In genomic region chr2:15388406-15389325, GRCh38 we compare ENCODE assay signal across 22 cellular contexts.
"Had no signal": no experiment of that assay in that cellular context is flagged by ENCODE, and none has a peak within 500 bp of the region (broad histone marks: within the 10 kb centered on the region; RNA-seq: fewer than 3 reads in every experiment).

No MANE protein-coding gene starts in this region.

- H3K4me3 Mint-ChIP-seq: activated CD4-positive, alpha-beta memory T cell treated with anti-CD3 and anti-CD28 coated beads, Interleukin-2, amount 10 ng/mL, durations not matched to agents 7 days and 5 days; activated CD8-positive, alpha-beta memory T cell treated with anti-CD3 and anti-CD28 coated beads, Interleukin-2, amount 10 ng/mL, durations not matched to agents 7 days and 5 days; activated naive CD8-positive, alpha-beta T cell; dendritic cell treated with granulocyte-macrophage colony-stimulating factor and Interleukin-4, amounts not matched to agents 40 ng/mL and 50 ng/mL, for 4 days; stimulated activated naive CD8-positive, alpha-beta T cell treated with anti-CD3 and anti-CD28 coated beads, Interleukin-15, amount 100 ng/mL, for 72 hours had no signal

- H3K27ac Mint-ChIP-seq: activated CD4-positive, alpha-beta memory T cell treated with anti-CD3 and anti-CD28 coated beads, Interleukin-2, amount 10 ng/mL, durations not matched to agents 7 days and 5 days; activated CD8-positive, alpha-beta memory T cell treated with anti-CD3 and anti-CD28 coated beads, Interleukin-2, amount 10 ng/mL, durations not matched to agents 7 days and 5 days; activated naive CD8-positive, alpha-beta T cell; dendritic cell treated with granulocyte-macrophage colony-stimulating factor and Interleukin-4, amounts not matched to agents 40 ng/mL and 50 ng/mL, for 4 days; progenitor cell of endocrine pancreas had no signal

- H3K27me3 Mint-ChIP-seq: activated CD4-positive, alpha-beta memory T cell treated with anti-CD3 and anti-CD28 coated beads, Interleukin-2, amount 10 ng/mL, durations not matched to agents 7 days and 5 days; activated CD8-positive, alpha-beta memory T cell treated with anti-CD3 and anti-CD28 coated beads, Interleukin-2, amount 10 ng/mL, durations not matched to agents 7 days and 5 days; activated naive CD8-positive, alpha-beta T cell; dendritic cell treated with granulocyte-macrophage colony-stimulating factor and Interleukin-4, amounts not matched to agents 40 ng/mL and 50 ng/mL, for 4 days; progenitor cell of endocrine pancreas; stimulated activated naive CD8-positive, alpha-beta T cell treated with anti-CD3 and anti-CD28 coated beads, Interleukin-15, amount 100 ng/mL, for 72 hours had no signal

- H3K4me1 ChIP-seq: esophagus squamous epithelium, right atrium auricular region, suprapubic skin, transverse colon, vagina had no signal

- H3K27me3 ChIP-seq: esophagus squamous epithelium, hepatocyte, right atrium auricular region, suprapubic skin, transverse colon, vagina had no signal

- H2AFZ ChIP-seq: hepatocyte had no signal

- H3K4me1 Mint-ChIP-seq: activated CD4-positive, alpha-beta memory T cell treated with anti-CD3 and anti-CD28 coated beads, Interleukin-2, amount 10 ng/mL, durations not matched to agents 7 days and 5 days; activated CD8-positive, alpha-beta memory T cell treated with anti-CD3 and anti-CD28 coated beads, Interleukin-2, amount 10 ng/mL, durations not matched to agents 7 days and 5 days; stimulated activated naive CD8-positive, alpha-beta T cell treated with anti-CD3 and anti-CD28 coated beads, Interleukin-15, amount 100 ng/mL, for 72 hours had no signal

- H3K4me3 ChIP-seq: esophagus squamous epithelium, hepatocyte, lung, right atrium auricular region, skin epidermis, suprapubic skin, transverse colon, vagina had no signal

- ATAC-seq: activated CD8-positive, alpha-beta memory T cell treated with anti-CD3 and anti-CD28 coated beads, Interleukin-2, amount 10 ng/mL, durations not matched to agents 7 days and 5 days; stimulated activated naive CD8-positive, alpha-beta T cell treated with anti-CD3 and anti-CD28 coated beads, Interleukin-15, amount 100 ng/mL, for 72 hours had no signal

- H3K79me2 ChIP-seq: hepatocyte had no signal

- DNase-seq: activated CD4-positive, alpha-beta memory T cell treated with anti-CD3 and anti-CD28 coated beads, Interleukin-2, amount 10 ng/mL, durations not matched to agents 7 days and 5 days; activated CD4-positive, alpha-beta T cell treated with anti-CD3 and anti-CD28 coated beads for 48 hours; activated CD4-positive, CD25-positive, alpha-beta regulatory T cell; activated CD8-positive, alpha-beta memory T cell treated with anti-CD3 and anti-CD28 coated beads, Interleukin-2, amount 10 ng/mL, durations not matched to agents 7 days and 5 days; effector CD8-positive, alpha-beta T cell; esophagus squamous epithelium; left cardiac atrium; midbrain; stimulated activated CD4-positive, alpha-beta T cell treated with anti-CD3 and anti-CD28 coated beads, Interleukin-15, amount 100 ng/mL, for 24 hours; stimulated activated CD4-positive, alpha-beta T cell treated with anti-CD3 and anti-CD28 coated beads, Interleukin-2, amount 100 ng/mL, for 48 hours; stimulated activated naive CD8-positive, alpha-beta T cell treated with anti-CD3 and anti-CD28 coated beads, Interleukin-15, amount 100 ng/mL, for 72 hours; T-helper 9 cell; transverse colon had no signal

- H3K9me3 ChIP-seq: esophagus squamous epithelium, right atrium auricular region, suprapubic skin, transverse colon, vagina had no signal

- H3K27ac ChIP-seq: esophagus squamous epithelium, hepatocyte, right atrium auricular region, skin epidermis, suprapubic skin, transverse colon, vagina had no signal

- H3K4me2 ChIP-seq: hepatocyte had no signal
